In genomic region chr11:133902506-133902905, GRCh38 we compare ENCODE assay signal across 29 cellular contexts. TPM values are rescaled to one million over a fixed set of nuclear protein-coding genes. Genes with fewer than 3 reads are reported as not detected.
"Had no signal": no experiment of that assay in that cellular context is flagged by ENCODE, and none has a peak within 500 bp of the region (broad histone marks: within the 10 kb centered on the region; RNA-seq: fewer than 3 reads in every experiment).

No MANE protein-coding gene starts in this region.

- H3K4me1 ChIP-seq: adrenal gland, ascending aorta, SJSA1, upper lobe of left lung had no signal

- H3K36me3 ChIP-seq: adrenal gland, brain microvascular endothelial cell, ovary, SJSA1, upper lobe of left lung had no signal

- H3K27me3 Mint-ChIP-seq: activated naive CD8-positive, alpha-beta T cell; naive thymus-derived CD4-positive, alpha-beta T cell; stimulated activated naive B cell treated with anti-CD40 and anti-IgM and Interleukin-4, amounts not matched to agents 10 μg/mL and 1 μg/mL and 100 μg/mL, for 72 hours had no signal

- DNase-seq: activated CD4-positive, alpha-beta T cell treated with anti-CD3 and anti-CD28 coated beads, Interleukin-2, amount 50 U/mL, for 48 hours; activated gamma-delta T cell treated with Interleukin-2 at 50 U/mL for 16 hours; brain microvascular endothelial cell; central memory CD4-positive, alpha-beta T cell; effector memory CD4-positive, alpha-beta T cell; foreskin melanocyte; kidney; ovary; right cardiac atrium; stimulated activated CD4-positive, alpha-beta T cell treated with anti-CD3 and anti-CD28 coated beads, Interleukin-2, amount 100 ng/mL, for 48 hours; stimulated activated CD8-positive, alpha-beta memory T cell treated with anti-CD3 and anti-CD28 coated beads, Interleukin-4, amount 100 ng/mL, for 48 hours; stimulated activated naive B cell treated with anti-CD40 and anti-IgM and Interleukin-4, amounts not matched to agents 10 μg/mL and 1 μg/mL and 100 μg/mL, for 72 hours; T-helper 1 cell had no signal

- H3K27me3 ChIP-seq: adrenal gland, ascending aorta, brain microvascular endothelial cell, ovary, SJSA1, upper lobe of left lung had no signal

- H3K27ac Mint-ChIP-seq: activated naive CD8-positive, alpha-beta T cell; naive thymus-derived CD4-positive, alpha-beta T cell; stimulated activated naive B cell treated with anti-CD40 and anti-IgM and Interleukin-4, amounts not matched to agents 10 μg/mL and 1 μg/mL and 100 μg/mL, for 72 hours had no signal

- H3K36me3 Mint-ChIP-seq: stimulated activated naive B cell treated with anti-CD40 and anti-IgM and Interleukin-4, amounts not matched to agents 10 μg/mL and 1 μg/mL and 100 μg/mL, for 72 hours had no signal

- ATAC-seq: esophagus mucosa; right cardiac atrium; stimulated activated naive B cell treated with anti-CD40 and anti-IgM and Interleukin-4, amounts not matched to agents 10 μg/mL and 1 μg/mL and 100 μg/mL, for 72 hours had no signal

- H3K9me3 ChIP-seq: adrenal gland, ascending aorta, ovary, SJSA1, thoracic aorta, upper lobe of left lung had no signal

- H3K4me3 Mint-ChIP-seq: activated naive CD8-positive, alpha-beta T cell; naive thymus-derived CD4-positive, alpha-beta T cell; stimulated activated naive B cell treated with anti-CD40 and anti-IgM and Interleukin-4, amounts not matched to agents 10 μg/mL and 1 μg/mL and 100 μg/mL, for 72 hours had no signal

- H3K4me2 ChIP-seq: smooth muscle cell had no signal

- H3K27ac ChIP-seq: adrenal gland, ascending aorta, brain microvascular endothelial cell, ovary, SJSA1, thoracic aorta, upper lobe of left lung, WERI-Rb-1 had no signal

- H3K4me3 ChIP-seq: adrenal gland, ascending aorta, lung, ovary, SJSA1, smooth muscle cell, thoracic aorta, upper lobe of left lung had no signal

- FAIRE-seq: colon, endothelial cell of umbilical vein, kidney, TTC549 had no signal

- H3K9me3 Mint-ChIP-seq: naive thymus-derived CD4-positive, alpha-beta T cell had no signal

RNA-seq across cellular contexts. Expression of gene IGSF9B, which starts 54.3 kb away (rescaled TPM):
- total RNA-seq: dermis microvascular lymphatic vessel endothelial cell, SJSA1 had no signal

RNA-seq across cellular contexts. Expression of gene SPATA19, which starts 57.2 kb away (rescaled TPM):
- total RNA-seq: adrenal gland; ascending aorta; dermis microvascular lymphatic vessel endothelial cell; endothelial cell of umbilical vein; esophagus mucosa; kidney; lung; naive thymus-derived CD4-positive, alpha-beta T cell; ovary; pulmonary artery endothelial cell; right cardiac atrium; SJSA1; thoracic aorta; upper lobe of left lung had no signal
- polyA plus RNA-seq: adrenal gland; endothelial cell of umbilical vein; lung; naive thymus-derived CD4-positive, alpha-beta T cell; ovary; right cardiac atrium; smooth muscle cell had no signal
